In genomic region chr1:35080171-35080854, GRCh38 we compare ENCODE assay signal across 8 cellular contexts. TPM values are rescaled to one million over a fixed set of nuclear protein-coding genes. Genes with fewer than 3 reads are reported as not detected.
DNase-seq lines count a peak whose midpoint lies in the region; ATAC-seq lines count a peak whose summit lies in the region.

No MANE protein-coding gene starts in this region.

- peaks cover 40% of the 10 kb centered on the region for H3K4me1 ChIP-seq in ACC112 (ENCODE audit: control insufficient read depth, insufficient read depth, low read length, unreplicated experiment)

- H3K36me3 ChIP-seq in ACC112 (ENCODE audit: insufficient read depth, low read length) = no peaks in the 10 kb centered on the region; the same call in 1 of the 2 replicates

- peaks cover 10% of the 10 kb centered on the region for H3K36me3 Mint-ChIP-seq in IgD-negative memory B cell
- peaks cover 11% of the 10 kb centered on the region for H3K36me3 Mint-ChIP-seq in central memory CD8-positive, alpha-beta T cell (ENCODE audit: insufficient read depth)

- peaks cover 4% of the 10 kb centered on the region for H3K27me3 Mint-ChIP-seq in IgD-negative memory B cell
- H3K27me3 Mint-ChIP-seq in central memory CD8-positive, alpha-beta T cell = peaks cover 20% of the 10 kb centered on the region

- no peaks in the 10 kb centered on the region for H3K27me3 ChIP-seq in ACC112 (ENCODE audit: insufficient read depth, low read length)

- peak overlapping the region; percentile 97 to 100 (median 98) for H3K4me3 Mint-ChIP-seq in IgD-negative memory B cell
- peak overlapping the region; percentile 96 for H3K4me3 Mint-ChIP-seq in central memory CD8-positive, alpha-beta T cell

- peaks cover 48% of the 10 kb centered on the region for H3K79me2 ChIP-seq in ACC112 (ENCODE audit: control insufficient read depth, insufficient read depth, low read length, unreplicated experiment)

- ATAC-seq in central memory CD8-positive, alpha-beta T cell (replicated peaks; ENCODE audit: extremely low read depth, poor library complexity, severe bottlenecking) = no peak
- ATAC-seq in sciatic nerve = no peak

- H2AFZ ChIP-seq in ACC112 (ENCODE audit: low read length, unreplicated experiment) = no peak overlapping the region

- DNase-seq in central memory CD8-positive, alpha-beta T cell (ENCODE audit: low spot score in 2 of 2) = no peak
- DNase-seq in myocyte (ENCODE audit: low read depth) (peak; percentile 9), AG20443 (ENCODE audit: low spot score) (no peak), sciatic nerve (ENCODE audit: low spot score) (no peak), NCI-H1417 treated with DMSO at 0.1 percent for 48 hours (lab: John Stamatoyannopoulos, UW) (no peak), NCI-H345 (lab: John Stamatoyannopoulos, UW) (no peak)

- H3K27ac Mint-ChIP-seq in IgD-negative memory B cell = peak overlapping the region; percentile 98 to 99 (median 99)
- peak overlapping the region; percentile 96 for H3K27ac Mint-ChIP-seq in central memory CD8-positive, alpha-beta T cell (ENCODE audit: low read depth)

- H3K4me1 Mint-ChIP-seq in IgD-negative memory B cell = peaks cover 17 to 28% (median 22%) of the 10 kb centered on the region in 3 donors
- peaks cover 44% of the 10 kb centered on the region for H3K4me1 Mint-ChIP-seq in central memory CD8-positive, alpha-beta T cell

- intact Hi-C loops in sciatic nerve (cut with DNase I) = loop anchor here (1.0 kb wide), 1 partner anchor 27 kb away; no protein-coding TSS in a partner anchor

- no peaks in the 10 kb centered on the region for H3K9me3 Mint-ChIP-seq in IgD-negative memory B cell
- no peaks in the 10 kb centered on the region for H3K9me3 Mint-ChIP-seq in central memory CD8-positive, alpha-beta T cell

- H3K27ac ChIP-seq in ACC112 (ENCODE audit: low read depth, low read length) = peak overlapping the region; percentile 80; the same call in 1 of the 2 replicates

- H3K4me3 ChIP-seq in ACC112 (ENCODE audit: low read depth, low read length) = peak overlapping the region; percentile 76

RNA-seq across cellular contexts. Expression of gene ZMYM1, which starts 1.1 kb away (rescaled TPM):
- polyA plus RNA-seq in IgD-negative memory B cell = 17.2 TPM
- total RNA-seq in myocyte = 10.0 and 11.5 TPM in 2 replicates
- 3.7 TPM for polyA plus RNA-seq in myocyte (2012)
- 18.2 TPM for total RNA-seq in sciatic nerve

RNA-seq across cellular contexts. Expression of gene ZMYM6, which starts 48.6 kb away (rescaled TPM):
- polyA plus RNA-seq in IgD-negative memory B cell = 11.3 TPM
- total RNA-seq in myocyte (10.1 and 17.5 TPM in 2 replicates), sciatic nerve (32.1 TPM)
- 7.8 TPM for polyA plus RNA-seq in myocyte (2012)
